In genomic region chr14:100246136-100246535, GRCh38 we compare ENCODE assay signal across 1 cellular context.
TF ChIP-seq lines count a peak whose summit lies in the region.

No MANE protein-coding gene starts in this region.

TF ChIP-seq in H1, 55 proteins besides CTCF, POLR2A, EP300 and RAD21:
- TF ChIP-seq SP2 (IDR thresholded peaks at IDR 0.05; ENCODE audit: low read length) (no peak), SAP30 (IDR thresholded peaks at IDR 0.05; ENCODE audit: insufficient read depth, insufficient replicate concordance, low read length) (no peak), CTBP2 (IDR thresholded peaks at IDR 0.05; ENCODE audit: borderline replicate concordance, insufficient read depth, insufficient read length, low read length) (no peak), BCL11A (IDR thresholded peaks at IDR 0.05; ENCODE audit: low read depth in 2 of 2, low read length in 2 of 2) (no peak), GABPA (IDR thresholded peaks at IDR 0.05; ENCODE audit: borderline replicate concordance, insufficient read depth, low read length) (no peak), GTF2F1 (IDR thresholded peaks at IDR 0.05; ENCODE audit: borderline replicate concordance, low read depth, low read length) (no peak), TAF7 (optimal IDR thresholded peaks at IDR 0.05; ENCODE audit: borderline replicate concordance, low read depth, low read length) (no peak), JUND (IDR thresholded peaks at IDR 0.05; ENCODE audit: low read length) (no peak)
